ENCODE assay signal across 16 cellular contexts in genomic region chr10:98338896-98339295, GRCh38.
DNase-seq lines count a peak whose midpoint lies in the region; ATAC-seq and TF ChIP-seq lines count a peak whose summit lies in the region.
"Had no signal": no experiment of that assay in that cellular context is flagged by ENCODE, and none has a peak within 500 bp of the region (broad histone marks: within the 10 kb centered on the region; RNA-seq: fewer than 3 reads in every experiment).

No MANE protein-coding gene starts in this region.

- H3K9me3 ChIP-seq in MM.1S (replicated peaks; ENCODE audit: insufficient read depth, low read length) = no peaks in the 10 kb centered on the region
- no peaks in the 10 kb centered on the region for H3K9me3 ChIP-seq in osteoblast (ENCODE audit: low read depth, low read length)
- H3K9me3 ChIP-seq in aorta (ENCODE audit: control insufficient read depth, low read length) = no peaks in the 10 kb centered on the region
- no peaks in the 10 kb centered on the region for H3K9me3 ChIP-seq in sigmoid colon
- H3K9me3 ChIP-seq: SJSA1 had no signal

- peak; percentile 51 for ATAC-seq in aorta (ENCODE audit: low FRiP score)
- no peak for ATAC-seq in HG03159 (IDR thresholded peaks at IDR 0.05; ENCODE audit: unreplicated experiment)
- no peak for ATAC-seq in GM18498 (IDR thresholded peaks at IDR 0.05; ENCODE audit: unreplicated experiment)

- 55 to 72% methylated on average over 5 of the region's 5 CpGs for whole genome bisulfite sequencing in aorta, 2 donors
- 87 to 89% methylated on average over 5 of the region's 5 CpGs for WGBS in sigmoid colon, 2 donors

- H3K4me3 ChIP-seq in MM.1S (ENCODE audit: low read length) (no peak overlapping the region), osteoblast (ENCODE audit: insufficient read depth, low read length) (peak overlapping the region; percentile 31), aorta (ENCODE audit: low read length in 2 of 2) (no peak overlapping the region), sigmoid colon (no peak overlapping the region)
- H3K4me3 ChIP-seq: SJSA1 had no signal

- TF ChIP-seq POLR2A in sigmoid colon (IDR thresholded peaks at IDR 0.05) = no peak

- intact Hi-C loops in aorta (cut with DNase I) (no loop called here), sigmoid colon (cut with DNase I) (no loop called here)

- H3K4me2 ChIP-seq in MM.1S (ENCODE audit: low read depth, low read length) = peak overlapping the region; percentile 9; the same call in 1 of the 2 replicates
- H3K4me2 ChIP-seq in osteoblast (ENCODE audit: insufficient read depth, low read length) = peak overlapping the region; percentile 47

- DNase-seq in MM.1S (no peak), dedifferentiated amniotic fluid mesenchymal stem cell (ENCODE audit: extremely low spot score) (peak; percentile 31), osteoblast (ENCODE audit: insufficient read length, low spot score, missing footprints) (no peak), aorta (no peak), sigmoid colon (no peak)
- DNase-seq: DMS153, GOT3, KBM-7, NCI-H1048, NCI-H226, NCI-H526 had no signal

- H3K9me2 ChIP-seq in MM.1S (replicated peaks; ENCODE audit: insufficient read depth, low read length) = no peaks in the 10 kb centered on the region

- H3K79me2 ChIP-seq in MM.1S (ENCODE audit: low read length) = no peaks in the 10 kb centered on the region
- H3K79me2 ChIP-seq in osteoblast (ENCODE audit: insufficient read depth, low read length) = no peaks in the 10 kb centered on the region

- no peaks in the 10 kb centered on the region for H3K27me3 ChIP-seq in MM.1S (replicated peaks; ENCODE audit: insufficient read depth, low read length)
- H3K27me3 ChIP-seq in osteoblast (ENCODE audit: insufficient read depth, low read length) = no peaks in the 10 kb centered on the region
- no peaks in the 10 kb centered on the region for H3K27me3 ChIP-seq in aorta (ENCODE audit: control insufficient read depth in 1 of 2, insufficient read depth in 2 of 2, low read length in 1 of 2)
- no peaks in the 10 kb centered on the region for H3K27me3 ChIP-seq in sigmoid colon

- H2AFZ ChIP-seq in MM.1S (ENCODE audit: low read length) (no peak overlapping the region), osteoblast (ENCODE audit: low read length) (peak overlapping the region; percentile 38)

- H3K36me3 ChIP-seq in MM.1S (replicated peaks; ENCODE audit: insufficient read depth, low read length) = no peaks in the 10 kb centered on the region
- H3K36me3 ChIP-seq in osteoblast (ENCODE audit: insufficient read depth, low read length) = no peaks in the 10 kb centered on the region
- H3K36me3 ChIP-seq in aorta (ENCODE audit: control insufficient read depth in 1 of 2, insufficient read depth in 2 of 2, low read length in 1 of 2) = no peaks in the 10 kb centered on the region
- H3K36me3 ChIP-seq in sigmoid colon = no peaks in the 10 kb centered on the region
- H3K36me3 ChIP-seq: SJSA1 had no signal

- peaks cover 21% of the 10 kb centered on the region for H3F3A ChIP-seq in MM.1S (ENCODE audit: insufficient read depth, low read length)

- no peaks in the 10 kb centered on the region for H4K20me1 ChIP-seq in MM.1S (ENCODE audit: insufficient read depth, low read length)
- H4K20me1 ChIP-seq in osteoblast (ENCODE audit: insufficient read depth, low read length) = no peaks in the 10 kb centered on the region

- TF ChIP-seq CTCF in MM.1S (IDR thresholded peaks at IDR 0.05; ENCODE audit: low read length) = no peak
- no peak for TF ChIP-seq CTCF in osteoblast (IDR thresholded peaks at IDR 0.05; ENCODE audit: extremely low read depth, low read depth, low read length)
- no peak for TF ChIP-seq CTCF in sigmoid colon (IDR thresholded peaks at IDR 0.05)

- TF ChIP-seq EP300 in sigmoid colon (IDR thresholded peaks at IDR 0.05) = no peak

- no peak overlapping the region for H3K9ac ChIP-seq in MM.1S (ENCODE audit: low read length)

- peak overlapping the region; percentile 97; the same call in 1 of the 2 replicates for H3K27ac ChIP-seq in MM.1S (ENCODE audit: low read length)
- H3K27ac ChIP-seq in osteoblast (ENCODE audit: low read depth, low read length) = peak overlapping the region; percentile 85
- no peak overlapping the region for H3K27ac ChIP-seq in aorta (ENCODE audit: low read depth in 1 of 2, low read length in 2 of 2)
- H3K27ac ChIP-seq in sigmoid colon = peak overlapping the region in 2 of 4 donors; percentile 0 to 6
- H3K27ac ChIP-seq: C4-2B, RWPE1, SJSA1 had no signal

- H3K4me1 ChIP-seq in MM.1S (ENCODE audit: low read length) (peaks cover 50% of the 10 kb centered on the region), osteoblast (ENCODE audit: insufficient read depth, low read length) (peaks cover 44% of the 10 kb centered on the region), aorta (ENCODE audit: control insufficient read depth in 1 of 2, insufficient read depth in 2 of 2, low read length in 2 of 2) (no peaks in the 10 kb centered on the region), sigmoid colon (peaks cover 0 to 13% (median 4%) of the 10 kb centered on the region in 4 donors)
- H3K4me1 ChIP-seq: SJSA1 had no signal

Comparison
In these comparisons a context has a peak if more than half of its experiments do, and no peak if none do; other contexts are left out.
1. H3K27ac ChIP-seq: peak in MM.1S (single experiment) and osteoblast (single experiment); none in aorta (0 of 2).